1 cellular context compared by ENCODE assay signal in the genomic region with DNA sequence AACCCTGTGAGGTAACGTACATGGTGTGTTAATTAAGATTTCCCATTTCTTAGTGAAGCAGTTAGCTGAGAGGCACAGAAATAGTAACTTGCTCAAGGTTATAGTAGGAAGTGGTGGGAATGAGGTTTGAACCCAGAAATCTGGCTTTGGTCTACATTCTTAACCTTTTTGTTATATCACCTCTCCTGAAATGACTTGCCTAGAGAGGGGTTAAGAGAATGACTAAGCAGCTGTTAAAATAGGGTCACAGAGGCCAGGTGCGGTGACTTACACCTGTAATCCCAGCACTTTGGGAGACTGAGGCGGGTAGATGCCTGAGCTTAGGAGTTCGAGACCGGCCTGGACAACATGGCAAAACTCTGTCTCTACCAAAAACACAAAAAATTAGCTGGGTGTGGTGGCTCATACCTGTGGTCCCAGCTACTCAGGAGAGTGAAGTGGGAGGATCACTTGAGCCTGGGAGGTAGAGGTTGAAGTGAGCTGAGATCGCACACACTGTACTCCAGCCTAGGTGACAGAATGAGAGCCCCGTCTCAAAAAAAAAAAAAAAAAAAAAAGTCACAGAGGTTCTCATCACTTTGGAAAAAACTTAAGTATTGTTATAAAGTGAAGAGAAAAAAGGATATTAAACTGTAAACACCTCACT.
TF ChIP-seq lines count a peak whose summit lies in the region.

No MANE protein-coding gene starts in this region.

TF ChIP-seq in endothelial cell of umbilical vein, 7 proteins besides CTCF, POLR2A, EP300 and RAD21:
- TF ChIP-seq JUN (IDR thresholded peaks at IDR 0.05; ENCODE audit: borderline replicate concordance, insufficient read depth, insufficient read length, low read depth) (no peak), GATA2 (IDR thresholded peaks at IDR 0.05; ENCODE audit: insufficient read depth, insufficient read length, low read depth, low read length) (no peak), MYC (IDR thresholded peaks at IDR 0.05; ENCODE audit: low read depth, low read length) (no peak), EZH2 (IDR thresholded peaks at IDR 0.05; ENCODE audit: borderline replicate concordance, low read depth, low read length, severe bottlenecking) (no peak), POLR2AphosphoS5 (IDR thresholded peaks at IDR 0.05; ENCODE audit: insufficient read depth, low read depth, low read length) (no peak), FOS (IDR thresholded peaks at IDR 0.05; ENCODE audit: borderline replicate concordance, insufficient read depth, low read length) (no peak), MAX (IDR thresholded peaks at IDR 0.05; ENCODE audit: insufficient read depth, insufficient read length) (no peak)
